Comparison of ENCODE assay signal across 26 cellular contexts in genomic region chr2:121794233-121794632, GRCh38. TPM values are rescaled to one million over a fixed set of nuclear protein-coding genes. Genes with fewer than 3 reads are reported as not detected.
DNase-seq lines count a peak whose midpoint lies in the region; ATAC-seq, FAIRE-seq and TF ChIP-seq lines count a peak whose summit lies in the region.
"Had no signal": no experiment of that assay in that cellular context is flagged by ENCODE, and none has a peak within 500 bp of the region (broad histone marks: within the 10 kb centered on the region; RNA-seq: fewer than 3 reads in every experiment).

No MANE protein-coding gene starts in this region.

- no peak overlapping the region for H3K4me2 ChIP-seq in HepG2 (ENCODE audit: low read depth, low read length)
- no peak overlapping the region for H3K4me2 ChIP-seq in OCI-LY1 (ENCODE audit: low read length)
- H3K4me2 ChIP-seq: BLaER1 had no signal

- H3K36me3 ChIP-seq in HepG2 (replicated peaks in 1 of 2; ENCODE audit: control insufficient read depth in 1 of 2, insufficient read depth in 2 of 2, low read length in 2 of 2) (no peaks in the 10 kb centered on the region), right lobe of liver (no peaks in the 10 kb centered on the region), OCI-LY1 (ENCODE audit: insufficient read depth, low read length) (no peaks in the 10 kb centered on the region)
- H3K36me3 ChIP-seq: BE2C, BLaER1 had no signal

- no peak overlapping the region for H3K4me3 ChIP-seq in HepG2 (replicated peaks in 1 of 3; ENCODE audit: insufficient read depth in 1 of 3, low read depth in 2 of 3, low read length in 3 of 3)
- H3K4me3 ChIP-seq in right lobe of liver = no peak overlapping the region
- no peak overlapping the region for H3K4me3 ChIP-seq in OCI-LY1 (ENCODE audit: low read depth, low read length, poor library complexity, severe bottlenecking)
- H3K4me3 ChIP-seq: BLaER1, GM12878 had no signal

- intact Hi-C loops in HepG2 (cut with micrococcal nuclease; ENCODE audit: unreplicated experiment) (no loop called here), right lobe of liver (cut with DNase I) (no loop called here), left cardiac atrium (cut with DNase I) (no loop called here)

- no peak overlapping the region for H3K9ac ChIP-seq in HepG2 (ENCODE audit: insufficient read depth, low read depth, low read length)
- no peak overlapping the region for H3K9ac ChIP-seq in OCI-LY1 (ENCODE audit: low read length)
- H3K9ac ChIP-seq: BLaER1 had no signal

- CTCF ChIA-PET in HepG2 (lab: Yijun Ruan, JAX; ENCODE audit: low intra/inter-chr PET ratio, low total read pairs) = no interaction called here

- H3K4me1 ChIP-seq in HepG2 (ENCODE audit: insufficient read depth, low read length) (no peaks in the 10 kb centered on the region), right lobe of liver (no peaks in the 10 kb centered on the region), OCI-LY1 (ENCODE audit: insufficient read depth, low read length, severe bottlenecking) (peaks cover 54% of the 10 kb centered on the region)
- H3K4me1 ChIP-seq: BE2C, BLaER1 had no signal

- H3F3A ChIP-seq in OCI-LY1 (ENCODE audit: insufficient read depth, low read length) = no peaks in the 10 kb centered on the region

- H3K9me2 ChIP-seq in OCI-LY1 (ENCODE audit: low read depth, low read length) = no peaks in the 10 kb centered on the region

- H3K27ac ChIP-seq in HepG2 (ENCODE audit: extremely low read length, insufficient read depth, low read length) (no peak overlapping the region), right lobe of liver (no peak overlapping the region), OCI-LY1 (ENCODE audit: low read depth, low read length, poor library complexity, severe bottlenecking) (peak overlapping the region; percentile 79)
- H3K27ac ChIP-seq: BLaER1 had no signal

- BruUV-seq in HepG2 (replicated peaks; lab: Mats Ljungman, UMichigan) = no TSS peak

- DNase-seq in HepG2 (ENCODE audit: low spot score) (no peak), right lobe of liver (no peak), urothelium cell line (ENCODE audit: low spot score) (no peak), NCI-H2081 treated with DMSO at 0.1 percent for 48 hours (lab: John Stamatoyannopoulos, UW) (no peak), left cardiac atrium (no peak)
- DNase-seq: 8988T; ACHN; BE2C; C1 segment of cervical spinal cord; CD4-positive, alpha-beta memory T cell; CD4-positive, CD25-positive, alpha-beta regulatory T cell; CD8-positive, alpha-beta memory T cell; COR-L47; DMS 273 treated with DMSO at 0.1 percent for 48 hours; DMS153; DMS53; DMS79; DND-41; EL; GDM1 had no signal

- TF ChIP-seq CTCF in HepG2 (CRISPR knock-in tag; IDR thresholded peaks at IDR 0.05) = no peak
- TF ChIP-seq CTCF in right lobe of liver (IDR thresholded peaks at IDR 0.05) = no peak
- TF ChIP-seq CTCF in OCI-LY1 (IDR thresholded peaks at IDR 0.05; ENCODE audit: low read length) = no peak

- TF ChIP-seq EP300 in HepG2 (IDR thresholded peaks at IDR 0.05; ENCODE audit: low read depth in 2 of 2, low read length in 2 of 2) (no peak), HepG2 (CRISPR knock-in tag; IDR thresholded peaks at IDR 0.05; ENCODE audit: borderline replicate concordance) (no peak)

- H3K27me3 ChIP-seq in HepG2 (ENCODE audit: control insufficient read depth in 1 of 2, insufficient read depth in 2 of 2, low read length in 2 of 2) (no peaks in the 10 kb centered on the region; a peak in 1 of 5 replicates), right lobe of liver (no peaks in the 10 kb centered on the region), OCI-LY1 (ENCODE audit: insufficient read depth, low read length) (no peaks in the 10 kb centered on the region)
- H3K27me3 ChIP-seq: BE2C, BLaER1 had no signal

- no peak for FAIRE-seq in HepG2 (lab: Jason Lieb, UNC)
- peak; percentile 95 for FAIRE-seq in urothelium cell line (lab: Jason Lieb, UNC)
- FAIRE-seq: A204.1, GM12878, GM12892, GM18507 had no signal

- no peaks in the 10 kb centered on the region for H4K20me1 ChIP-seq in HepG2 (ENCODE audit: insufficient read depth, low read length)
- H4K20me1 ChIP-seq in OCI-LY1 (ENCODE audit: insufficient read depth, low read length) = no peaks in the 10 kb centered on the region
- H4K20me1 ChIP-seq: BLaER1 had no signal

- H3K9me3 ChIP-seq in HepG2 (ENCODE audit: low read length) (no peaks in the 10 kb centered on the region), right lobe of liver (no peaks in the 10 kb centered on the region), OCI-LY1 (ENCODE audit: low read length) (no peaks in the 10 kb centered on the region)
- H3K9me3 ChIP-seq: BE2C, BLaER1 had no signal

- no peak for TF ChIP-seq POLR2A in HepG2 (IDR thresholded peaks at IDR 0.05; ENCODE audit: insufficient read depth in 1 of 2, low read depth in 2 of 2, low read length in 2 of 2)
- no peak for TF ChIP-seq POLR2A in right lobe of liver (IDR thresholded peaks at IDR 0.05)

- in situ Hi-C loops in HepG2 (cut with HindIII; ENCODE audit: extremely low pct_ligation_motif_present, low pct_unique_long_range_greater_than_20kb) = no loop called here

- H2AFZ ChIP-seq in HepG2 (ENCODE audit: low read length) = no peak overlapping the region
- H2AFZ ChIP-seq in OCI-LY1 (ENCODE audit: low read length) = no peak overlapping the region

- WGBS in HepG2 (ENCODE audit: low lambda C conversion rate) = 38% methylated on average over 6 of the region's 6 CpGs
- 59% methylated on average over 3 of the region's 6 CpGs for WGBS in right lobe of liver (ENCODE audit: insufficient coverage, low coverage, low lambda C conversion rate, missing lambda C conversion rate)

- POLR2A ChIA-PET in HepG2 (lab: Yijun Ruan, JAX) = no interaction called here

- no peak for TF ChIP-seq RAD21 in HepG2 (CRISPR knock-in tag; IDR thresholded peaks at IDR 0.05)

- no peak for ATAC-seq in HepG2
- ATAC-seq in right lobe of liver = no peak
- ATAC-seq in left cardiac atrium = no peak
- ATAC-seq: GM12878 had no signal

- no peaks in the 10 kb centered on the region for H3K79me2 ChIP-seq in HepG2 (ENCODE audit: insufficient read depth, low read length)
- H3K79me2 ChIP-seq in OCI-LY1 (ENCODE audit: insufficient read depth, low read length) = no peaks in the 10 kb centered on the region

TF ChIP-seq in HepG2, 621 proteins besides CTCF, POLR2A, EP300 and RAD21:
- peak; percentile 62 for TF ChIP-seq CREB1 (IDR thresholded peaks at IDR 0.05)
- no peak for TF ChIP-seq CREB1 (CRISPR knock-in tag; IDR thresholded peaks at IDR 0.05)
- TF ChIP-seq HMGA1 (CRISPR knock-in tag; conservative IDR thresholded peaks at IDR 0.05) = no peak
- peak; percentile 74 for TF ChIP-seq ATF7 (IDR thresholded peaks at IDR 0.05)
- TF ChIP-seq ATF7 (CRISPR knock-in tag; IDR thresholded peaks at IDR 0.05) = no peak

RNA-seq across cellular contexts. Expression of gene TSN, which starts 38.8 kb away (rescaled TPM):
- 115 and 159 TPM in 2 replicates for total RNA-seq in HepG2 (2016; rRNA removed; fragmentation: Illumina TruSeq; extraction: Trizol)
- total RNA-seq in HepG2 (2016; cell fraction: cytosol; rRNA removed; fragmentation: Illumina TruSeq; extraction: Trizol; ENCODE audit: low read depth) = 17.2 and 22.2 TPM in 2 replicates
- 120 and 171 TPM in 2 replicates for total RNA-seq in HepG2 (2016; cell fraction: insoluble cytoplasmic fraction; rRNA removed; fragmentation: Illumina TruSeq; extraction: Trizol)
- total RNA-seq in HepG2 (2016; cell fraction: membrane; rRNA removed; fragmentation: Illumina TruSeq; extraction: Trizol) = 42.8 and 45.0 TPM in 2 replicates
- 62.1 and 67.2 TPM in 2 replicates for total RNA-seq in HepG2 (2016; cell fraction: nucleus; rRNA removed; fragmentation: Illumina TruSeq; extraction: Trizol)
- polyA plus RNA-seq in HepG2 (2011; rRNA removed) = 45.0 and 56.4 TPM in 2 replicates
- polyA plus RNA-seq in HepG2 (2011; cell fraction: cytosol; rRNA removed) = 33.3 and 47.8 TPM in 2 replicates
- polyA plus RNA-seq in HepG2 (2011; cell fraction: nucleus; rRNA removed) = 11.7 and 15.2 TPM in 2 replicates
- polyA plus RNA-seq in HepG2 (2012) = 45.8 and 66.2 TPM in 2 replicates
- polyA plus RNA-seq in HepG2 (2016; cell fraction: cytosol; fragmentation: Illumina TruSeq; extraction: Trizol; ENCODE audit: low read depth) = 9.2 and 9.7 TPM in 2 replicates
- 138 and 143 TPM in 2 replicates for polyA plus RNA-seq in HepG2 (2016; cell fraction: insoluble cytoplasmic fraction; fragmentation: Illumina TruSeq; extraction: Trizol; ENCODE audit: low read depth)
- 24.1 and 24.3 TPM in 2 replicates for polyA plus RNA-seq in HepG2 (2016; cell fraction: membrane; fragmentation: Illumina TruSeq; extraction: Trizol; ENCODE audit: low read depth)
- polyA plus RNA-seq in HepG2 (2016; cell fraction: nucleus; fragmentation: Illumina TruSeq; extraction: Trizol; ENCODE audit: insufficient read depth, low read depth) = 77.1 and 79.4 TPM in 2 replicates
- 36.2 and 43.1 TPM in 2 replicates for polyA minus RNA-seq in HepG2 (2011; rRNA and poly(A)+ RNA removed; ENCODE audit: low replicate concordance)
- polyA minus RNA-seq in HepG2 (2011; cell fraction: cytosol; rRNA and poly(A)+ RNA removed) = 47.0 and 54.1 TPM in 2 replicates
- 51.5 and 60.0 TPM in 2 replicates for polyA minus RNA-seq in HepG2 (2011; cell fraction: nucleus; rRNA and poly(A)+ RNA removed)
- 10 to 100 TPM; 22.5 to 38.1 (median 27.5) TPM for total RNA-seq in right lobe of liver
- total RNA-seq in left cardiac atrium = 10 to 100 TPM; 35.5 to 45.6 TPM

RNA-seq across cellular contexts. Expression of gene NIFK, which starts 57.6 kb away (rescaled TPM):
- total RNA-seq in HepG2 (2016; rRNA removed; fragmentation: Illumina TruSeq; extraction: Trizol) = 105 and 178 TPM in 2 replicates
- 18.3 and 18.6 TPM in 2 replicates for total RNA-seq in HepG2 (2016; cell fraction: cytosol; rRNA removed; fragmentation: Illumina TruSeq; extraction: Trizol; ENCODE audit: low read depth)
- total RNA-seq in HepG2 (2016; cell fraction: insoluble cytoplasmic fraction; rRNA removed; fragmentation: Illumina TruSeq; extraction: Trizol) = 106 and 182 TPM in 2 replicates
- total RNA-seq in HepG2 (2016; cell fraction: membrane; rRNA removed; fragmentation: Illumina TruSeq; extraction: Trizol) = 33.2 and 34.0 TPM in 2 replicates
- 39.8 and 54.5 TPM in 2 replicates for total RNA-seq in HepG2 (2016; cell fraction: nucleus; rRNA removed; fragmentation: Illumina TruSeq; extraction: Trizol)
- polyA plus RNA-seq in HepG2 (2011; rRNA removed) = 14.9 and 19.6 TPM in 2 replicates
- polyA plus RNA-seq in HepG2 (2011; cell fraction: cytosol; rRNA removed) = 9.0 and 13.7 TPM in 2 replicates
- 5.2 and 12.4 TPM in 2 replicates for polyA plus RNA-seq in HepG2 (2011; cell fraction: nucleus; rRNA removed)
- polyA plus RNA-seq in HepG2 (2012) = 39.3 and 65.4 TPM in 2 replicates
- polyA plus RNA-seq in HepG2 (2016; cell fraction: cytosol; fragmentation: Illumina TruSeq; extraction: Trizol; ENCODE audit: low read depth) = 14.4 and 19.1 TPM in 2 replicates
- polyA plus RNA-seq in HepG2 (2016; cell fraction: insoluble cytoplasmic fraction; fragmentation: Illumina TruSeq; extraction: Trizol; ENCODE audit: low read depth) = 191 and 215 TPM in 2 replicates
- 25.3 and 26.0 TPM in 2 replicates for polyA plus RNA-seq in HepG2 (2016; cell fraction: membrane; fragmentation: Illumina TruSeq; extraction: Trizol; ENCODE audit: low read depth)
- 82.1 and 84.7 TPM in 2 replicates for polyA plus RNA-seq in HepG2 (2016; cell fraction: nucleus; fragmentation: Illumina TruSeq; extraction: Trizol; ENCODE audit: insufficient read depth, low read depth)
- 9.1 and 13.2 TPM in 2 replicates for polyA minus RNA-seq in HepG2 (2011; rRNA and poly(A)+ RNA removed; ENCODE audit: low replicate concordance)
- 8.3 and 8.9 TPM in 2 replicates for polyA minus RNA-seq in HepG2 (2011; cell fraction: cytosol; rRNA and poly(A)+ RNA removed)
- 15.1 and 22.1 TPM in 2 replicates for polyA minus RNA-seq in HepG2 (2011; cell fraction: nucleus; rRNA and poly(A)+ RNA removed)
- total RNA-seq in right lobe of liver = 10 to 100 TPM; 13.9 to 37.7 (median 27.2) TPM
- 10 to 100 TPM; 22.1 to 33.6 TPM for total RNA-seq in left cardiac atrium
